In the genomic region with DNA sequence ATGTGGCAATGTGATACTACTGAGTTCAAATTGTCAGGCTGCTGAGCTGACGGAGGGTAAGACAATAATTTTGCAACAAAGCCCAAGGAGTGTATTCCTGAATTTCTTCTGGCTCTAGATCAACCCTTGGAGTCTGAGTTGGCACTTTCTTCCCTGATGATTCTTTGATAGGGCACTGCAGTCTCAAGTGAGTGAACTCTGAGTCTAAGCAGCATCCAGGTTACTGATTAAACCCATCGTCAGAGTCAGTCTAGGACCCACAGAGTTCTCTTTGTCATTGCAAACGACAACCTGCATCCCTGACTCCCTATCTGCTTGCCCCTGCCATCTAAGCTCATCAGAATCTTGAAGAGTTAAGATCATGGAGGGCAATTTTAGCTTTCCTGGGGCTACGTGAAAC, we compare ENCODE assay signal across 27 cellular contexts. TPM values are rescaled to one million over a fixed set of nuclear protein-coding genes. Genes with fewer than 3 reads are reported as not detected.
"Had no signal": no experiment of that assay in that cellular context is flagged by ENCODE, and none has a peak within 500 bp of the region (broad histone marks: within the 10 kb centered on the region; RNA-seq: fewer than 3 reads in every experiment).

No MANE protein-coding gene starts in this region.

- H3K4me3 Mint-ChIP-seq: activated B cell treated with CpG ODN at 0.5 μM for 24 hours; activated CD4-positive, alpha-beta T cell treated with anti-CD3 and anti-CD28 coated beads, Interleukin-2, amount 10 ng/mL, durations not matched to agents 24 days and 14 days; activated CD8-positive, alpha-beta memory T cell treated with anti-CD3 and anti-CD28 coated beads, Interleukin-2, amount 10 ng/mL, durations not matched to agents 7 days and 5 days; activated naive CD4-positive, alpha-beta T cell treated with anti-CD3 and anti-CD28 coated beads, Interleukin-2, amount 50 U/mL, for 24 hours; activated T-cell treated with anti-CD3 and anti-CD28 coated beads, Interleukin-2, amount 50 U/mL, for 24 hours; activated T-helper 1 cell treated with anti-CD3 and anti-CD28 coated beads, Interleukin-12 subunit alpha, Interleukin-12 subunit beta, Interleukin-2, Interleukin-4 antibody, amounts not matched to agents 30 ng/mL and 10 ng/mL and 1 ng/mL, durations not matched to agents 14 hours and 24 hours and 36 hours; T-helper 17 cell had no signal

- H3K27me3 ChIP-seq: breast epithelium had no signal

- H3K36me3 Mint-ChIP-seq: activated CD8-positive, alpha-beta memory T cell treated with anti-CD3 and anti-CD28 coated beads, Interleukin-2, amount 10 ng/mL, durations not matched to agents 7 days and 5 days; activated naive CD4-positive, alpha-beta T cell treated with anti-CD3 and anti-CD28 coated beads, Interleukin-2, amount 50 U/mL, for 24 hours had no signal

- H3K27me3 Mint-ChIP-seq: activated B cell treated with CpG ODN at 0.5 μM for 24 hours; activated CD4-positive, alpha-beta T cell treated with anti-CD3 and anti-CD28 coated beads, Interleukin-2, amount 10 ng/mL, durations not matched to agents 24 days and 14 days; activated CD8-positive, alpha-beta memory T cell treated with anti-CD3 and anti-CD28 coated beads, Interleukin-2, amount 10 ng/mL, durations not matched to agents 7 days and 5 days; activated naive CD4-positive, alpha-beta T cell treated with anti-CD3 and anti-CD28 coated beads, Interleukin-2, amount 50 U/mL, for 24 hours; activated T-cell treated with anti-CD3 and anti-CD28 coated beads, Interleukin-2, amount 50 U/mL, for 24 hours; T-helper 17 cell had no signal

- H3K4me3 ChIP-seq: breast epithelium, MG63, PC-9 had no signal

- H3K36me3 ChIP-seq: breast epithelium, MG63 had no signal

- ATAC-seq: activated CD8-positive, alpha-beta memory T cell treated with anti-CD3 and anti-CD28 coated beads, Interleukin-2, amount 10 ng/mL, durations not matched to agents 7 days and 5 days; T-helper 17 cell had no signal

- H3K4me1 Mint-ChIP-seq: activated B cell treated with CpG ODN at 0.5 μM for 24 hours; activated CD4-positive, alpha-beta T cell treated with anti-CD3 and anti-CD28 coated beads, Interleukin-2, amount 10 ng/mL, durations not matched to agents 24 days and 14 days; activated CD8-positive, alpha-beta memory T cell treated with anti-CD3 and anti-CD28 coated beads, Interleukin-2, amount 10 ng/mL, durations not matched to agents 7 days and 5 days; activated naive CD4-positive, alpha-beta T cell treated with anti-CD3 and anti-CD28 coated beads, Interleukin-2, amount 50 U/mL, for 24 hours; T-helper 17 cell had no signal

- DNase-seq: activated B cell treated with CpG ODN at 0.5 μM for 24 hours; activated CD4-positive, alpha-beta T cell treated with anti-CD3 and anti-CD28 coated beads for 1 hour; activated CD4-positive, alpha-beta T cell treated with anti-CD3 and anti-CD28 coated beads, Interleukin-2, amount 10 ng/mL, durations not matched to agents 24 days and 14 days; activated CD4-positive, alpha-beta T cell treated with anti-CD3 and anti-CD28 coated beads, Interleukin-2, amount 50 U/mL, for 48 hours; activated CD8-positive, alpha-beta memory T cell treated with anti-CD3 and anti-CD28 coated beads, Interleukin-2, amount 10 ng/mL, durations not matched to agents 7 days and 5 days; activated effector memory CD4-positive, alpha-beta T cell treated with Interleukin-2 at 50 U/mL for 16 hours; activated naive CD4-positive, alpha-beta T cell; activated T-cell treated with anti-CD3 and anti-CD28 coated beads, Interleukin-2, amount 50 U/mL, for 24 hours; aorta; caudate nucleus; MG63; MV-4-11; NCI-H1092 treated with DMSO at 0.1 percent for 48 hours; NCI-H1417 treated with DMSO at 0.1 percent for 48 hours; NCI-H1694; NCI-H2029; NCI-H2107; NCI-H345; NCI-H510A treated with DMSO at 0.1 percent for 48 hours; NCI-H69; PC-9; SIG-M5; T-helper 17 cell; T-helper 9 cell had no signal

- H3K27ac Mint-ChIP-seq: activated B cell treated with CpG ODN at 0.5 μM for 24 hours; activated CD4-positive, alpha-beta T cell treated with anti-CD3 and anti-CD28 coated beads, Interleukin-2, amount 10 ng/mL, durations not matched to agents 24 days and 14 days; activated CD8-positive, alpha-beta memory T cell treated with anti-CD3 and anti-CD28 coated beads, Interleukin-2, amount 10 ng/mL, durations not matched to agents 7 days and 5 days; activated naive CD4-positive, alpha-beta T cell treated with anti-CD3 and anti-CD28 coated beads, Interleukin-2, amount 50 U/mL, for 24 hours; activated T-cell treated with anti-CD3 and anti-CD28 coated beads, Interleukin-2, amount 50 U/mL, for 24 hours; activated T-helper 1 cell treated with anti-CD3 and anti-CD28 coated beads, Interleukin-12 subunit alpha, Interleukin-12 subunit beta, Interleukin-2, Interleukin-4 antibody, amounts not matched to agents 30 ng/mL and 10 ng/mL and 1 ng/mL, durations not matched to agents 14 hours and 24 hours and 36 hours; T-helper 17 cell had no signal

- H3K9me3 Mint-ChIP-seq: activated CD4-positive, alpha-beta T cell treated with anti-CD3 and anti-CD28 coated beads, Interleukin-2, amount 10 ng/mL, durations not matched to agents 24 days and 14 days; activated naive CD4-positive, alpha-beta T cell treated with anti-CD3 and anti-CD28 coated beads, Interleukin-2, amount 50 U/mL, for 24 hours had no signal

RNA-seq across cellular contexts. Expression of a gene that starts 58.6 kb away (rescaled TPM):
- total RNA-seq: activated CD4-positive, alpha-beta T cell treated with anti-CD3 and anti-CD28 coated beads, Interleukin-2, amount 10 ng/mL, durations not matched to agents 24 days and 14 days; activated CD8-positive, alpha-beta memory T cell treated with anti-CD3 and anti-CD28 coated beads, Interleukin-2, amount 10 ng/mL, durations not matched to agents 7 days and 5 days; activated T-helper 1 cell treated with anti-CD3 and anti-CD28 coated beads, Interleukin-12 subunit alpha, Interleukin-12 subunit beta, Interleukin-2, Interleukin-4 antibody, amounts not matched to agents 30 ng/mL and 10 ng/mL and 1 ng/mL, durations not matched to agents 14 hours and 24 hours and 36 hours had no signal
